In the genomic region with DNA sequence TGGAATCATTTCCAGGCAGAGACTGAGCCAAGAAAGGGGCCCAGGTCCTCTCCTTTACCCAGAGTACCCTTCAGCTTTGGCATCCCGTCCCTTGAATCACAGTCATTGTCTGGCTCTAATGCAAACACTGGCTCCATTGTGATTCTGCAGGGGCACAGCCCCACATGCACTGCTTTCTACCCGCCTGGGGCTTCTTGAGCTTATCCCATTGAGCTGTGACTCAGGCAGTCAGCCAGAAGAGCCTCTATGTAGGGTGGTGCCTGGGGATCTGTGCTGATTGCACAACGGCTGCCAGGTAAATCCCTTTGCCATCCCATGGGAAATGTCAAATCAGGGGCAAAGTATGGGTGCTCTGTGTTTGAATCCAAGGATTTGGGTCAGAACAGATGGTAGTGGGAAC, we compare ENCODE assay signal across 13 cellular contexts.
DNase-seq lines count a peak whose midpoint lies in the region; ATAC-seq and TF ChIP-seq lines count a peak whose summit lies in the region.
"Had no signal": no experiment of that assay in that cellular context is flagged by ENCODE, and none has a peak within 500 bp of the region (broad histone marks: within the 10 kb centered on the region; RNA-seq: fewer than 3 reads in every experiment).

No MANE protein-coding gene starts in this region.

- DNase-seq in Daoy (ENCODE audit: low read depth) (peak; percentile 69), NCI-H2081 treated with DMSO at 0.1 percent for 48 hours (lab: John Stamatoyannopoulos, UW) (peak; percentile 34), dorsolateral prefrontal cortex (peak; percentile 7 to 82 (median 64)), occipital lobe (lab: John Stamatoyannopoulos, UW) (peak; percentile 9), DMS114 treated with DMSO at 0.1 percent for 48 hours (lab: John Stamatoyannopoulos, UW; ENCODE audit: unreplicated experiment) (no peak), activated T-cell treated with anti-CD3 and anti-CD28 coated beads for 4 hours (no peak)
- no peak for DNase-seq in effector CD4-positive, alpha-beta T cell
- DNase-seq: activated T-cell treated with anti-CD3 and anti-CD28 coated beads, Interleukin-2, amount 50 U/mL, for 4 hours; HFFc6; NCI-H1105 had no signal

- peaks cover 0 to 5% (median 0%) of the 10 kb centered on the region in 45 donors for H3K27me3 ChIP-seq in dorsolateral prefrontal cortex
- H3K27me3 ChIP-seq: suprapubic skin had no signal

- peak overlapping the region in 3 of 59 donors; percentile 2 to 13 (median 10) for H3K4me3 ChIP-seq in dorsolateral prefrontal cortex
- H3K4me3 ChIP-seq: suprapubic skin had no signal

- intact Hi-C loops in dorsolateral prefrontal cortex (cut with DNase I), result loop anchor here in 1 of 2 donors (2.0 kb wide), 1 partner anchor 37 kb away; no protein-coding TSS in a partner anchor

- TF ChIP-seq CTCF in dorsolateral prefrontal cortex (IDR thresholded peaks at IDR 0.05 in 54 of 56, conservative IDR thresholded peaks at IDR 0.05 in 2 of 56; ENCODE audit: low read depth in 1 of 56, partially characterized antibody in 56 of 56), result peak in 5 of 56 donors; percentile 11 to 19 (median 16)

- peak overlapping the region in 2 of 59 donors; percentile 15 to 22 for H3K27ac ChIP-seq in dorsolateral prefrontal cortex
- H3K27ac ChIP-seq: suprapubic skin had no signal

- ATAC-seq in HG03135 (IDR thresholded peaks at IDR 0.05; ENCODE audit: unreplicated experiment), result no peak
- ATAC-seq: activated T-cell treated with anti-CD3 and anti-CD28 coated beads, Interleukin-2, amount 50 U/mL, for 4 hours; Panc1 had no signal

Comparison
In these comparisons a context has a peak if more than half of its experiments do, and no peak if none do; other contexts are left out.
1. DNase-seq: peak in Daoy (single experiment), NCI-H2081 treated with DMSO at 0.1 percent for 48 hours (single experiment), dorsolateral prefrontal cortex (10 of 10) and occipital lobe (single experiment); none in DMS114 treated with DMSO at 0.1 percent for 48 hours (single experiment), activated T-cell treated with anti-CD3 and anti-CD28 coated beads for 4 hours (single experiment) and effector CD4-positive, alpha-beta T cell (single experiment).